Comparison of ENCODE assay signal across 24 cellular contexts in genomic region chr5:128877476-128877875, GRCh38.
"Had no signal": no experiment of that assay in that cellular context is flagged by ENCODE, and none has a peak within 500 bp of the region (broad histone marks: within the 10 kb centered on the region; RNA-seq: fewer than 3 reads in every experiment).

No MANE protein-coding gene starts in this region.

- H3K4me2 ChIP-seq: KMS-11 had no signal

- H3K4me3 ChIP-seq: K562, SJSA1, SK-N-MC had no signal

- DNase-seq: Kasumi-1, MM.1S, NCI-H1092 treated with DMSO at 0.1 percent for 48 hours, NCI-H1436, NCI-H187, NCI-H2029, NCI-H2081 treated with DMSO at 0.1 percent for 48 hours, NCI-H2171, NCI-H226, NCI-H446, NCI-H510A, NCI-H524 treated with DMSO at 0.1 percent for 48 hours, NCI-H69, NCI-H774, PC-3, Right ventricle myocardium superior, SIG-M5 had no signal

- H3K27me3 ChIP-seq: SJSA1 had no signal

- H3K4me3 Mint-ChIP-seq: IgD-negative memory B cell had no signal

- H3K27ac ChIP-seq: HL-60, KMS-11, SJSA1, SK-N-MC had no signal

- H3K4me1 Mint-ChIP-seq: IgD-negative memory B cell had no signal

- H3K9me3 ChIP-seq: SJSA1 had no signal

- H3K9me3 Mint-ChIP-seq: IgD-negative memory B cell had no signal

- H3K36me3 ChIP-seq: SJSA1 had no signal

- ATAC-seq: K562, Panc1, PC-3 had no signal

- H3K36me3 Mint-ChIP-seq: IgD-negative memory B cell had no signal

- H3K27ac Mint-ChIP-seq: IgD-negative memory B cell had no signal

- H3K4me1 ChIP-seq: SJSA1 had no signal

- H3K27me3 Mint-ChIP-seq: IgD-negative memory B cell had no signal
